ENCODE assay signal across 7 cellular contexts in the genomic region with DNA sequence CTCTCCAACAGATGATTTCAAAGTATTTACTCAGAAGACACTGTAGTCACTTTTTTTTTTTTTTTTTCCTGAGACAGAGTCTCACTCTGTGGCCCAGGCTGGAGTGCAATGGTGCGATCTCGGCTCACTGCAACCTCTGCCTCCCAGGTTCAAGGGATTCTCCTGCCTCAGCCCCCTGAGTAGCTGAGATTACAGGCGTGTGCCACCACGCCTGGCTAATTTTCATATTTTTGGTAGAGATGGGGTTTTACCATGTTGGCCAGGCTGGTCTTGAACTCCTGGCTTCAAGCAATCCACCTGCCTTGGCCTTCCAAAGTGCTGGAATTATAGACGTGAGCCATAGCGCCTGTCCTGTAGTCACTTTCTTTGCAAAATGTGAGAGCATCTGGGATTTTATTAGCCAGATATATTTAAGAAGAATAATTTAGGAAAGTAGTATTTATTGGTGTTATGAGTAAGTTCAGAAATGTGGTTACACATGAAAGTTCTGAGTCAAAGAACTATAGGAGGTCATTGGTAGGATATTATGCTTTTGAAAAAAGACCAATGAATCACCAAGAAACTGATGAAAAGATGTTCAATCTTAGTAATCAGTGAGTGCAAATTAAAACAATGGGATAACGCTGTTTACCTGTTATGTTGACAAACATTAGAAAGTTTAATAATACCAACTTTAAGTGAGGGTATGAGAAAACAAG.
DNase-seq lines count a peak whose midpoint lies in the region; ATAC-seq, FAIRE-seq and TF ChIP-seq lines count a peak whose summit lies in the region.
"Not testable (repeated sequence)": the region's sequence is repeated elsewhere in the genome, so short reads cannot be mapped to it uniquely, and the experiment has no call there.

No MANE protein-coding gene starts in this region.

- H3K27me3 ChIP-seq in GM12878 (replicated peaks in 1 of 2; ENCODE audit: control insufficient read depth in 2 of 2, insufficient read depth in 2 of 2, low read length in 1 of 2) = not testable (repeated sequence)

- not testable (repeated sequence) for H3K36me3 ChIP-seq in GM12878 (ENCODE audit: control insufficient read depth in 2 of 2, insufficient read depth in 2 of 2, low read length in 1 of 2)

- not testable (repeated sequence) for H3K4me2 ChIP-seq in GM12878 (ENCODE audit: control insufficient read depth, insufficient read depth)

- not testable (repeated sequence) for DNase-seq in GM19239 (ENCODE audit: insufficient read length, low spot score); GM12878 (ENCODE audit: low read depth, low spot score)
- peak; percentile 13 for DNase-seq in activated CD4-positive, alpha-beta memory T cell treated with anti-CD3 and anti-CD28 coated beads for 36 hours
- peak; percentile 31 to 42 for DNase-seq in activated T-cell treated with anti-CD3 and anti-CD28 coated beads, Interleukin-2, amount 50 U/mL, for 48 hours
- peak in 1 of 2 donors; percentile 11 for DNase-seq in activated naive CD4-positive, alpha-beta T cell treated with anti-CD3 and anti-CD28 coated beads, Interleukin-2, amount 50 U/mL, for 72 hours (ENCODE audit: low spot score in 2 of 2)
- peak; percentile 13 to 54 for DNase-seq in stimulated activated naive CD8-positive, alpha-beta T cell treated with anti-CD3 and anti-CD28 coated beads, Interleukin-15, amount 100 ng/mL, for 72 hours

- ATAC-seq in activated CD4-positive, CD25-positive, alpha-beta regulatory T cell treated with anti-CD3 and anti-CD28 coated beads, Interleukin-2, amount 50 U/mL, for 24 hours = peak; percentile 61 to 68
- peak; percentile 91 to 94 for ATAC-seq in activated naive CD4-positive, alpha-beta T cell treated with anti-CD3 and anti-CD28 coated beads, Interleukin-2, amount 50 U/mL, for 72 hours
- ATAC-seq in GM12878 = peak; percentile 52
- ATAC-seq in stimulated activated naive CD8-positive, alpha-beta T cell treated with anti-CD3 and anti-CD28 coated beads, Interleukin-15, amount 100 ng/mL, for 72 hours = peak; percentile 99

- not testable (repeated sequence) for H2AFZ ChIP-seq in GM12878 (ENCODE audit: control insufficient read depth, low read depth, low read length)

- not testable (repeated sequence) for TF ChIP-seq CTCF in GM12878 (IDR thresholded peaks at IDR 0.05 in 2 of 3, conservative IDR thresholded peaks at IDR 0.05 in 1 of 3; ENCODE audit: control insufficient read depth in 2 of 3, extremely low read depth in 1 of 3, insufficient read depth in 1 of 3, low read depth in 3 of 3, low read length in 3 of 3)

- H3K4me3 Mint-ChIP-seq in activated CD4-positive, alpha-beta memory T cell treated with anti-CD3 and anti-CD28 coated beads for 36 hours = not testable (repeated sequence)
- peak overlapping the region; percentile 13 to 19 for H3K4me3 Mint-ChIP-seq in stimulated activated naive CD8-positive, alpha-beta T cell treated with anti-CD3 and anti-CD28 coated beads, Interleukin-15, amount 100 ng/mL, for 72 hours

- TF ChIP-seq POLR2A in GM12878 (IDR thresholded peaks at IDR 0.05; ENCODE audit: low read depth, low read length) = not testable (repeated sequence)

- H3K4me1 ChIP-seq in GM12878 (ENCODE audit: control insufficient read depth, insufficient read depth, low read length) = not testable (repeated sequence)

- SMC1A ChIA-PET in GM12878 (lab: Charles Lee; ENCODE audit: uncharacterized antibody, unreplicated experiment) = not testable (repeated sequence)

- CTCF ChIA-PET in activated CD4-positive, alpha-beta memory T cell treated with anti-CD3 and anti-CD28 coated beads for 36 hours (lab: Charles Lee); GM12878 (lab: Yijun Ruan, JAX): not testable (repeated sequence)

- not testable (repeated sequence) for TF ChIP-seq RAD21 in GM12878 (IDR thresholded peaks at IDR 0.05; ENCODE audit: insufficient read depth, low read depth, low read length)

- POLR2A ChIA-PET in activated CD4-positive, alpha-beta memory T cell treated with anti-CD3 and anti-CD28 coated beads for 36 hours (lab: Charles Lee); GM12878 (lab: Charles Lee): not testable (repeated sequence)

- not testable (repeated sequence) for H3K27me3 Mint-ChIP-seq in activated CD4-positive, alpha-beta memory T cell treated with anti-CD3 and anti-CD28 coated beads for 36 hours; stimulated activated naive CD8-positive, alpha-beta T cell treated with anti-CD3 and anti-CD28 coated beads, Interleukin-15, amount 100 ng/mL, for 72 hours

- H3K27ac Mint-ChIP-seq in activated CD4-positive, alpha-beta memory T cell treated with anti-CD3 and anti-CD28 coated beads for 36 hours = not testable (repeated sequence)
- peak overlapping the region; percentile 61 to 87 for H3K27ac Mint-ChIP-seq in activated naive CD4-positive, alpha-beta T cell treated with anti-CD3 and anti-CD28 coated beads, Interleukin-2, amount 50 U/mL, for 72 hours
- peak overlapping the region; percentile 13 to 91 for H3K27ac Mint-ChIP-seq in stimulated activated naive CD8-positive, alpha-beta T cell treated with anti-CD3 and anti-CD28 coated beads, Interleukin-15, amount 100 ng/mL, for 72 hours

- H4K20me1 ChIP-seq in GM12878 (ENCODE audit: control insufficient read depth, insufficient read depth) = not testable (repeated sequence)

- H3K9me3 ChIP-seq in GM12878 (replicated peaks; ENCODE audit: control insufficient read depth, insufficient read depth, low read length) = not testable (repeated sequence)

- not testable (repeated sequence) for H3K27ac ChIP-seq in GM12878 (ENCODE audit: control insufficient read depth, insufficient read depth)

- H3K9ac ChIP-seq in GM12878 (ENCODE audit: control insufficient read depth, insufficient read depth, low read length) = not testable (repeated sequence)

- FAIRE-seq in GM19239 (lab: Jason Lieb, UNC) = peak; percentile 18
- FAIRE-seq in GM12878 (lab: Jason Lieb, UNC) = not testable (repeated sequence)

- not testable (repeated sequence) for H3K79me2 ChIP-seq in GM12878 (ENCODE audit: control insufficient read depth, insufficient read depth, low read length)

- H3K4me1 Mint-ChIP-seq in activated CD4-positive, alpha-beta memory T cell treated with anti-CD3 and anti-CD28 coated beads for 36 hours (ENCODE audit: low read depth) = not testable (repeated sequence)
- peaks cover 11% of the 10 kb centered on the region for H3K4me1 Mint-ChIP-seq in stimulated activated naive CD8-positive, alpha-beta T cell treated with anti-CD3 and anti-CD28 coated beads, Interleukin-15, amount 100 ng/mL, for 72 hours

- not testable (repeated sequence) for BruUV-seq in GM12878 (replicated peaks; lab: Mats Ljungman, UMichigan)

- 67% methylated on average over 7 of the region's 7 CpGs for WGBS in GM12878 (ENCODE audit: insufficient coverage, insufficient replicate concordance, low lambda C conversion rate, missing lambda C conversion rate)

- intact Hi-C loops in activated CD4-positive, alpha-beta memory T cell treated with anti-CD3 and anti-CD28 coated beads for 36 hours (cut with micrococcal nuclease) = loop anchor here (2.0 to 10.0 kb wide), 2 partner anchors 35 to 315 kb away; no protein-coding TSS in a partner anchor
- intact Hi-C loops in GM12878 (cut with micrococcal nuclease; ENCODE audit: unreplicated experiment) = not testable (repeated sequence)

- in situ Hi-C loops in GM12878 (cut with MboI) = not testable (repeated sequence)

- RAD21 ChIA-PET in GM12878 (lab: Charles Lee; ENCODE audit: unreplicated experiment) = not testable (repeated sequence)

- H3K36me3 Mint-ChIP-seq in activated CD4-positive, alpha-beta memory T cell treated with anti-CD3 and anti-CD28 coated beads for 36 hours = peaks cover 17% of the 10 kb centered on the region
- H3K36me3 Mint-ChIP-seq in activated naive CD4-positive, alpha-beta T cell treated with anti-CD3 and anti-CD28 coated beads, Interleukin-2, amount 50 U/mL, for 72 hours = not testable (repeated sequence)

- not testable (repeated sequence) for TF ChIP-seq EP300 in GM12878 (IDR thresholded peaks at IDR 0.05; ENCODE audit: borderline replicate concordance in 1 of 2, control insufficient read depth in 1 of 2, low read depth in 2 of 2, low read length in 2 of 2)

- H3K4me3 ChIP-seq in GM12878 = not testable (repeated sequence)

- not testable (repeated sequence) for H3K9me3 Mint-ChIP-seq in activated CD4-positive, alpha-beta memory T cell treated with anti-CD3 and anti-CD28 coated beads for 36 hours; activated naive CD4-positive, alpha-beta T cell treated with anti-CD3 and anti-CD28 coated beads, Interleukin-2, amount 50 U/mL, for 72 hours; stimulated activated naive CD8-positive, alpha-beta T cell treated with anti-CD3 and anti-CD28 coated beads, Interleukin-15, amount 100 ng/mL, for 72 hours

TF ChIP-seq in GM12878, 131 proteins besides CTCF, POLR2A, EP300 and RAD21:
- 0 out of 2 replicates have a peak, but pooled peaks have one; percentile 21 for TF ChIP-seq NFIC (IDR thresholded peaks at IDR 0.05; ENCODE audit: low read depth, low read length)
- TF ChIP-seq RUNX3 (IDR thresholded peaks at IDR 0.05; ENCODE audit: low read length) = peak; percentile 61; the same call in 1 of the 2 replicates
- TF ChIP-seq JUNB (IDR thresholded peaks at IDR 0.05) = peak; percentile 64
